In the genomic region with DNA sequence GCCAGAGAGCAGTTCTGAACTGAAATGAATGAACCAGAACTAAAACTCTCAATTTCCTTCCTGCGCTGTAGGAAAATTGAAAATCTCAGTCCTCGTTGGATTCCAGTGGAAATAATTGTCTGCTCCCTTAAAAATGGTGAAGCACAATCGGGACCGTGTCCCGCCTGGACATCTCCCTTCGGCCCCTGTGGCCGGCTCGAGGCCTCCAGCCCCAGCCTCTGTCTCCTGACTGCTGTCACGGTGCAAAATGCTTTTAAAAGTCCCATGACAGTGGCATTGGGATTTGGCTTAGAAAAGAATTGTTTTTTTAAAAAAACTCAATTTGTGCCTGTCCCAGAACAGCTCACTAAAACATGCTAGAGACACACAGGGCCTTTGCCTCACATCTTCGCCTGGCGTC, we compare ENCODE assay signal across 19 cellular contexts.
DNase-seq lines count a peak whose midpoint lies in the region; ATAC-seq, FAIRE-seq and TF ChIP-seq lines count a peak whose summit lies in the region.
"Had no signal": no experiment of that assay in that cellular context is flagged by ENCODE, and none has a peak within 500 bp of the region (broad histone marks: within the 10 kb centered on the region; RNA-seq: fewer than 3 reads in every experiment).

No MANE protein-coding gene starts in this region.

- peak overlapping the region; percentile 47; the same call in 1 of the 2 replicates for H2AK5ac ChIP-seq in H1 (ENCODE audit: low read depth, low read length)

- TF ChIP-seq EP300 in H1 (IDR thresholded peaks at IDR 0.05; ENCODE audit: borderline replicate concordance in 1 of 2, low read depth in 2 of 2, low read length in 2 of 2) = no peak

- no peak overlapping the region for H2BK15ac ChIP-seq in H1 (ENCODE audit: low read length)

- no peak overlapping the region for H4K91ac ChIP-seq in H1 (replicated peaks; ENCODE audit: insufficient read length, low read length)

- H3K36me3 ChIP-seq in Karpas-422 (ENCODE audit: insufficient read depth, low read length) (no peaks in the 10 kb centered on the region), H1 (ENCODE audit: control insufficient read depth in 2 of 4, insufficient read depth in 4 of 4, low read length in 3 of 4) (no peaks in the 10 kb centered on the region), A673 (ENCODE audit: insufficient read depth, low read length, poor library complexity, severe bottlenecking) (no peaks in the 10 kb centered on the region)
- H3K36me3 ChIP-seq: BE2C, HAP-1 had no signal

- H3K4me2 ChIP-seq in Karpas-422 (ENCODE audit: low read depth, low read length, poor library complexity, severe bottlenecking) (no peak overlapping the region), H1 (ENCODE audit: insufficient read depth in 1 of 2, low read depth in 2 of 2, low read length in 2 of 2) (0 out of 4 replicates have a peak overlapping the region, but pooled peaks of 1 of the 2 experiments have one; percentile 43)

- TF ChIP-seq RAD21 in H1 (IDR thresholded peaks at IDR 0.05 in 1 of 2, conservative IDR thresholded peaks at IDR 0.05 in 1 of 2; ENCODE audit: low read depth in 2 of 2, low read length in 2 of 2) = no peak

- H3K9me2 ChIP-seq in Karpas-422 (replicated peaks; ENCODE audit: insufficient read depth, low read length) = no peaks in the 10 kb centered on the region

- H2AFZ ChIP-seq in Karpas-422 (ENCODE audit: low read length) (no peak overlapping the region), H1 (ENCODE audit: low read length) (no peak overlapping the region)

- intact Hi-C loops in A673 (cut with micrococcal nuclease; ENCODE audit: unreplicated experiment) = no loop called here

- H3K23me2 ChIP-seq in H1 (ENCODE audit: low read depth, low read length) = no peaks in the 10 kb centered on the region

- H3K79me2 ChIP-seq in Karpas-422 (ENCODE audit: low read length) (no peaks in the 10 kb centered on the region), H1 (ENCODE audit: control insufficient read depth in 1 of 2, insufficient read depth in 2 of 2, low read length in 2 of 2) (no peaks in the 10 kb centered on the region)

- no peak overlapping the region for H3K4me3 ChIP-seq in Karpas-422 (ENCODE audit: low read length)
- no peak overlapping the region for H3K4me3 ChIP-seq in H1 (ENCODE audit: extremely low read depth in 1 of 4, insufficient read depth in 2 of 4, low read depth in 3 of 4, low read length in 4 of 4)
- no peak overlapping the region for H3K4me3 ChIP-seq in A673 (ENCODE audit: low read depth, low read length, poor library complexity, severe bottlenecking)
- H3K4me3 ChIP-seq: HAP-1 had no signal

- peak overlapping the region; percentile 98 for H2BK12ac ChIP-seq in H1 (ENCODE audit: low read depth, low read length)

- H4K20me1 ChIP-seq in Karpas-422 (ENCODE audit: insufficient read depth, low read depth, low read length) (no peaks in the 10 kb centered on the region), H1 (replicated peaks in 1 of 2; ENCODE audit: control insufficient read depth in 1 of 2, insufficient read depth in 2 of 2, low read length in 2 of 2) (no peaks in the 10 kb centered on the region)

- peaks cover 2% of the 10 kb centered on the region; the same call in 1 of the 2 replicates for H3K9me3 ChIP-seq in Karpas-422 (ENCODE audit: low read length)
- H3K9me3 ChIP-seq in H1 (ENCODE audit: insufficient read depth in 2 of 2, low read depth in 1 of 2, low read length in 1 of 2) = peaks cover 0 to 4% of the 10 kb centered on the region in 2 experiments; a peak in 2 of 4 replicates
- H3K9me3 ChIP-seq in A673 (ENCODE audit: low read depth, low read length, poor library complexity, severe bottlenecking) = no peaks in the 10 kb centered on the region
- H3K9me3 ChIP-seq: BE2C, Caco-2, HAP-1 had no signal

- TF ChIP-seq POLR2A in H1 (IDR thresholded peaks at IDR 0.05; ENCODE audit: control extremely low read depth in 1 of 2, low read depth in 2 of 2, low read length in 2 of 2) = no peak

- H3K27me3 ChIP-seq in Karpas-422 (ENCODE audit: low read length) (no peaks in the 10 kb centered on the region; the same call in 1 of the 2 replicates), H1 (replicated peaks in 1 of 4; ENCODE audit: control insufficient read depth in 3 of 4, extremely low read depth in 1 of 4, insufficient read depth in 3 of 4, low read length in 3 of 4) (no peaks in the 10 kb centered on the region; a peak in 1 of 7 replicates), A673 (replicated peaks; ENCODE audit: insufficient read depth, low read depth, low read length, poor library complexity) (no peaks in the 10 kb centered on the region)
- H3K27me3 ChIP-seq: BE2C had no signal

- CTCF ChIA-PET in H1 (lab: Charles Lee; ENCODE audit: partially characterized antibody) = interaction anchor here (0.6 to 1.4 kb wide), 2 partner anchors 62 to 378 kb away, joined by 3 read pairs; no protein-coding TSS in a partner anchor
- CTCF ChIA-PET in A673 (lab: Charles Lee) = no interaction called here

- H2BK20ac ChIP-seq in H1 (ENCODE audit: low read length) = peak overlapping the region; percentile 97; the same call in 1 of the 2 replicates

- H2BK120ac ChIP-seq in H1 (replicated peaks; ENCODE audit: low read depth, low read length) = no peak overlapping the region

- H3K23ac ChIP-seq in H1 (ENCODE audit: insufficient read length) = no peak overlapping the region

- POLR2A ChIA-PET in H1 (lab: Charles Lee; ENCODE audit: partially characterized antibody) = interaction anchor here (1.5 to 1.9 kb wide), 4 partner anchors 9 to 26 kb away, joined by 3 to 8 read pairs (median 4); no protein-coding TSS in a partner anchor
- POLR2A ChIA-PET in A673 (lab: Charles Lee; ENCODE audit: low non-redundant PET) = no interaction called here

- H3K14ac ChIP-seq in H1 (ENCODE audit: insufficient read length) = no peak overlapping the region

- FAIRE-seq in H1 (lab: Jason Lieb, UNC) = no peak
- FAIRE-seq: D721Med, GM12892, GM18507 had no signal

- 90% methylated on average over 11 of the region's 11 CpGs; no CpG with 5 or more reads in 1 of the 2 experiments for WGBS in H1 (ENCODE audit: extremely low coverage in 1 of 2, insufficient coverage in 1 of 2, insufficient read length in 1 of 2, insufficient replicate concordance in 2 of 2, low coverage in 1 of 2, low lambda C conversion rate in 2 of 2, missing lambda C conversion rate in 1 of 2), 2 experiments

- peak overlapping the region; percentile 97; the same call in 1 of the 2 replicates for H3K18ac ChIP-seq in H1 (ENCODE audit: extremely low read depth, low read length)

- BruUV-seq in A673 (replicated peaks; lab: Mats Ljungman, UMichigan) = no TSS peak

- H3K56ac ChIP-seq in H1 (replicated peaks; ENCODE audit: insufficient read length, low read depth, low read length) = no peak overlapping the region

- no peaks in the 10 kb centered on the region for H3K4me1 ChIP-seq in Karpas-422 (ENCODE audit: low read length)
- peaks cover 2 to 20% (median 5%) of the 10 kb centered on the region in 4 experiments; a peak in 6 of 7 replicates for H3K4me1 ChIP-seq in H1 (replicated peaks in 1 of 4; ENCODE audit: control insufficient read depth in 3 of 4, insufficient read depth in 4 of 4, low read length in 3 of 4)
- H3K4me1 ChIP-seq in A673 (ENCODE audit: insufficient read depth, low read length, poor library complexity, severe bottlenecking) = peaks cover 14% of the 10 kb centered on the region
- H3K4me1 ChIP-seq: BE2C had no signal

- no peak overlapping the region for H4K8ac ChIP-seq in H1 (ENCODE audit: extremely low read depth, insufficient read depth, low read length)

- H3K4ac ChIP-seq in H1 (replicated peaks; ENCODE audit: insufficient read length, low read depth, low read length) = no peak overlapping the region

- no peak overlapping the region for H4K5ac ChIP-seq in H1 (ENCODE audit: insufficient read length, low read depth, low read length)

- DNase-seq in Karpas-422 = peak; percentile 2
- DNase-seq in H1 (ENCODE audit: low read depth in 1 of 2, low spot score in 2 of 2) = no peak
- peak; percentile 57 for DNase-seq in mesenteric fat pad (ENCODE audit: low spot score)
- DNase-seq in T-helper 1 cell = no peak
- no peak for DNase-seq in A673 (ENCODE audit: low spot score)
- DNase-seq: ACHN; BE2C; C1 segment of cervical spinal cord; Caco-2; CD4-positive, alpha-beta T cell; DMS79; GDM1; GOT3 had no signal

- ATAC-seq in HG03135 (IDR thresholded peaks at IDR 0.05; ENCODE audit: unreplicated experiment) (no peak), GM19397 (IDR thresholded peaks at IDR 0.05; ENCODE audit: unreplicated experiment) (no peak)

- no peak overlapping the region for H3K9ac ChIP-seq in Karpas-422 (ENCODE audit: low read length)
- H3K9ac ChIP-seq in H1 (replicated peaks in 1 of 4; ENCODE audit: extremely low read depth in 1 of 4, low read depth in 3 of 4, low read length in 3 of 4) = no peak overlapping the region

- no peak overlapping the region for H3K27ac ChIP-seq in Karpas-422 (ENCODE audit: low read length)
- no peak overlapping the region for H3K27ac ChIP-seq in H1 (ENCODE audit: low read depth, low read length)
- H3K27ac ChIP-seq in A673 (ENCODE audit: low read depth, low read length, poor library complexity, severe bottlenecking) = no peak overlapping the region

- TF ChIP-seq CTCF in H1 (IDR thresholded peaks at IDR 0.05; ENCODE audit: control extremely low read depth in 1 of 3, insufficient read depth in 1 of 3, low read depth in 1 of 3, low read length in 3 of 3) = no peak
- TF ChIP-seq CTCF in A673 (conservative IDR thresholded peaks at IDR 0.05; ENCODE audit: low read depth, low read length) = no peak

- no peaks in the 10 kb centered on the region; the same call in 1 of the 2 replicates for H3K79me1 ChIP-seq in H1 (ENCODE audit: low read depth, low read length)

- peak overlapping the region; percentile 96 for H2BK5ac ChIP-seq in H1 (ENCODE audit: low read depth, low read length)

TF ChIP-seq in H1, 55 proteins besides CTCF, POLR2A, EP300 and RAD21 (continues in another document):
- TF ChIP-seq HDAC6 (IDR thresholded peaks at IDR 0.05; ENCODE audit: low read depth, low read length) (no peak), NRF1 (IDR thresholded peaks at IDR 0.05; ENCODE audit: low read depth, low read length) (no peak), CHD2 (IDR thresholded peaks at IDR 0.05; ENCODE audit: low read length) (no peak), RBBP5 (IDR thresholded peaks at IDR 0.05; ENCODE audit: borderline replicate concordance, low read depth, low read length) (no peak), CTBP2 (IDR thresholded peaks at IDR 0.05; ENCODE audit: borderline replicate concordance, insufficient read depth, insufficient read length, low read length) (no peak)

Comparison
In these comparisons a context has a peak if more than half of its experiments do, and no peak if none do; other contexts are left out.
1. DNase-seq: peak in Karpas-422 (single experiment) and mesenteric fat pad (single experiment); none in H1 (0 of 2), T-helper 1 cell (0 of 5) and A673 (single experiment).